In genomic region chr19:36915992-36916830, GRCh38 we compare ENCODE assay signal across 7 cellular contexts. TPM values are rescaled to one million over a fixed set of nuclear protein-coding genes. Genes with fewer than 3 reads are reported as not detected.
DNase-seq lines count a peak whose midpoint lies in the region; ATAC-seq and TF ChIP-seq lines count a peak whose summit lies in the region.

ZNF568 (plus strand) TSS chr19:36916332; CDS start chr19:36922771, 6,439 bp downstream.
ZNF829 (minus strand) TSS chr19:36916291; CDS start chr19:36915167, 1,124 bp downstream.

- peak; percentile 47 to 64 for TF ChIP-seq RAD21 in liver (IDR thresholded peaks at IDR 0.05)

- H3K9me3 Mint-ChIP-seq in activated CD4-positive, alpha-beta memory T cell treated with anti-CD3 and anti-CD28 coated beads for 36 hours, result peaks cover 27% of the 10 kb centered on the region

- peaks cover 0 to 15% (median 7%) of the 10 kb centered on the region in 4 donors for H3K36me3 ChIP-seq in liver (ENCODE audit: control insufficient read depth in 4 of 4, insufficient read depth in 3 of 4, low read depth in 1 of 4, low read length in 3 of 4)

- ATAC-seq in GM18511 (IDR thresholded peaks at IDR 0.05; ENCODE audit: unreplicated experiment) (peak; percentile 95), HG03045 (IDR thresholded peaks at IDR 0.05; ENCODE audit: unreplicated experiment) (peak; percentile 88)

- no peaks in the 10 kb centered on the region for H3K27me3 Mint-ChIP-seq in activated CD4-positive, alpha-beta memory T cell treated with anti-CD3 and anti-CD28 coated beads for 36 hours

- peak within 1 kb of the TSS; percentile 54 to 75 (median 72) for H3K4me3 ChIP-seq in liver (ENCODE audit: low read depth in 1 of 3, low read length in 3 of 3)

- CTCF ChIA-PET in activated CD4-positive, alpha-beta memory T cell treated with anti-CD3 and anti-CD28 coated beads for 36 hours (lab: Charles Lee), result interaction anchor here (1.0 to 1.9 kb wide), 3 partner anchors 66 to 429 kb away, joined by 3 to 6 read pairs (median 3); partner anchors contain the start of gene ZNF345

- POLR2A ChIA-PET in activated CD4-positive, alpha-beta memory T cell treated with anti-CD3 and anti-CD28 coated beads for 36 hours (lab: Charles Lee), result interaction anchor here (0.6 to 1.0 kb wide), 2 partner anchors 8 to 66 kb away, joined by 4 read pairs; partner anchors contain the start of gene ZNF345

- peaks cover 0 to 8% (median 1%) of the 10 kb centered on the region in 4 donors for H3K4me1 ChIP-seq in liver (ENCODE audit: control insufficient read depth in 4 of 4, insufficient read depth in 4 of 4, low read length in 3 of 4)

- H3K9ac ChIP-seq in liver (ENCODE audit: low read depth in 1 of 2, low read length in 2 of 2), result peak within 1 kb of the TSS; percentile 67 to 72

- H3K27me3 ChIP-seq in liver (ENCODE audit: control insufficient read depth in 4 of 4, insufficient read depth in 4 of 4, low read length in 3 of 4), result no peaks in the 10 kb centered on the region

- H3K27ac ChIP-seq in liver (ENCODE audit: low read depth in 1 of 2, low read length in 2 of 2), result peak within 1 kb of the TSS; percentile 74 to 80

- H3K4me1 Mint-ChIP-seq in activated CD4-positive, alpha-beta memory T cell treated with anti-CD3 and anti-CD28 coated beads for 36 hours (ENCODE audit: low read depth), result peaks cover 29% of the 10 kb centered on the region

- H3K27ac Mint-ChIP-seq in activated CD4-positive, alpha-beta memory T cell treated with anti-CD3 and anti-CD28 coated beads for 36 hours, result peak within 1 kb of the TSS; percentile 94

- under 1% methylated on average over 57 of the region's 57 CpGs for WGBS in liver

- peak; percentile 66 for DNase-seq in NCI-H226
- DNase-seq in activated CD4-positive, alpha-beta memory T cell treated with anti-CD3 and anti-CD28 coated beads for 36 hours, result peak; percentile 96
- peak; percentile 80 to 91 for DNase-seq in dermis microvascular lymphatic vessel endothelial cell (ENCODE audit: low read depth in 2 of 2)
- DNase-seq in stimulated activated CD4-positive, alpha-beta T cell treated with anti-CD3 and anti-CD28 coated beads, Interleukin-2, amount 100 ng/mL, for 48 hours, result peak; percentile 83

- H3K36me3 Mint-ChIP-seq in activated CD4-positive, alpha-beta memory T cell treated with anti-CD3 and anti-CD28 coated beads for 36 hours, result peaks cover 71% of the 10 kb centered on the region

- H3K9me3 ChIP-seq in liver (ENCODE audit: control insufficient read depth in 4 of 4, low read length in 3 of 4), result peaks cover 3 to 47% (median 29%) of the 10 kb centered on the region in 4 donors

- H3K4me3 Mint-ChIP-seq in activated CD4-positive, alpha-beta memory T cell treated with anti-CD3 and anti-CD28 coated beads for 36 hours, result peak within 1 kb of the TSS; percentile 92

- intact Hi-C loops in activated CD4-positive, alpha-beta memory T cell treated with anti-CD3 and anti-CD28 coated beads for 36 hours (cut with micrococcal nuclease), result loop anchor here (1.0 to 5.0 kb wide), 13 partner anchors 66 to 701 kb away; partner anchors contain the start of genes ZNF146, ZNF260, ZNF345 and ZNF382

- peak; percentile 39 for TF ChIP-seq CTCF in liver (IDR thresholded peaks at IDR 0.05; ENCODE audit: low read depth, low read length, missing input control)

TF ChIP-seq in liver, 16 proteins besides CTCF, POLR2A, EP300 and RAD21:
- TF ChIP-seq GABPA (IDR thresholded peaks at IDR 0.05 in 1 of 2, conservative IDR thresholded peaks at IDR 0.05 in 1 of 2) (peak; percentile 76 to 96), YY1 (IDR thresholded peaks at IDR 0.05) (peak; percentile 77), SP1 (IDR thresholded peaks at IDR 0.05) (peak; percentile 20), MAX (IDR thresholded peaks at IDR 0.05) (peak; percentile 75), RXRA (IDR thresholded peaks at IDR 0.05) (peak in 1 of 2 donors; percentile 16), FOXA2 (IDR thresholded peaks at IDR 0.05) (no peak), ATF3 (IDR thresholded peaks at IDR 0.05) (peak; percentile 53), NR2F2 (IDR thresholded peaks at IDR 0.05) (no peak), TAF1 (conservative IDR thresholded peaks at IDR 0.05) (no peak), FOXA1 (IDR thresholded peaks at IDR 0.05) (no peak), HNF4A (conservative IDR thresholded peaks at IDR 0.05) (peak in 1 of 2 donors; percentile 13), JUND (IDR thresholded peaks at IDR 0.05) (no peak), REST (IDR thresholded peaks at IDR 0.05) (no peak), EGR1 (IDR thresholded peaks at IDR 0.05; ENCODE audit: low read depth in 2 of 2) (no peak), HNF4G (IDR thresholded peaks at IDR 0.05) (no peak), ZBTB33 (IDR thresholded peaks at IDR 0.05) (peak; percentile 99)

RNA-seq across cellular contexts. Expression of gene ZNF568, which starts in this region (rescaled TPM):
- 1 to 10 TPM; 4.8 to 6.3 TPM for total RNA-seq in activated CD4-positive, alpha-beta memory T cell treated with anti-CD3 and anti-CD28 coated beads for 36 hours
- 7.0 and 7.6 TPM in 2 replicates for total RNA-seq in dermis microvascular lymphatic vessel endothelial cell
- total RNA-seq in liver, result 1 to 10 TPM; 3.4 to 5.5 TPM
- 1 to 10 TPM; 1.4 to 2.2 TPM for polyA plus RNA-seq in liver

RNA-seq across cellular contexts. Expression of gene ZNF829, which starts in this region (rescaled TPM):
- total RNA-seq in activated CD4-positive, alpha-beta memory T cell treated with anti-CD3 and anti-CD28 coated beads for 36 hours, result 1 to 10 TPM; 3.8 to 4.3 TPM
- total RNA-seq in dermis microvascular lymphatic vessel endothelial cell (1.3 and 1.6 TPM in 2 replicates), liver (1 to 10 TPM; 1.1 to 1.3 TPM)
- polyA plus RNA-seq in liver, result under 1 TPM; 0.32 to 0.40 TPM

Comparison
In these comparisons a context has a peak if more than half of its experiments do, and no peak if none do; other contexts are left out.
1. Peak in every context shown above with its lines: DNase-seq, ATAC-seq, H3K4me3 ChIP-seq and H3K27ac ChIP-seq.